Comparison of ENCODE assay signal across 16 cellular contexts in genomic region chr1:3707939-3708328, GRCh38. TPM values are rescaled to one million over a fixed set of nuclear protein-coding genes. Genes with fewer than 3 reads are reported as not detected.
DNase-seq lines count a peak whose midpoint lies in the region; ATAC-seq and TF ChIP-seq lines count a peak whose summit lies in the region.
"Had no signal": no experiment of that assay in that cellular context is flagged by ENCODE, and none has a peak within 500 bp of the region (broad histone marks: within the 10 kb centered on the region; RNA-seq: fewer than 3 reads in every experiment).

No MANE protein-coding gene starts in this region.

- intact Hi-C loops in activated CD4-positive, alpha-beta memory T cell treated with anti-CD3 and anti-CD28 coated beads for 36 hours (cut with micrococcal nuclease), result no loop called here

- no peak overlapping the region for H3K27ac Mint-ChIP-seq in neural progenitor cell
- no peak overlapping the region for H3K27ac Mint-ChIP-seq in activated CD4-positive, alpha-beta memory T cell treated with anti-CD3 and anti-CD28 coated beads for 36 hours
- H3K27ac Mint-ChIP-seq in naive thymus-derived CD8-positive, alpha-beta T cell, result no peak overlapping the region
- H3K27ac Mint-ChIP-seq: CD14-positive monocyte had no signal

- H3K9me3 ChIP-seq in esophagus (ENCODE audit: control insufficient read depth in 2 of 2, insufficient read depth in 1 of 2, low read depth in 1 of 2, low read length in 1 of 2) (no peaks in the 10 kb centered on the region), neural progenitor cell (ENCODE audit: low read depth) (no peaks in the 10 kb centered on the region)
- H3K9me3 ChIP-seq: SJSA1 had no signal

- no peak overlapping the region for H3K4me3 Mint-ChIP-seq in neural progenitor cell
- H3K4me3 Mint-ChIP-seq in activated CD4-positive, alpha-beta memory T cell treated with anti-CD3 and anti-CD28 coated beads for 36 hours, result no peak overlapping the region
- H3K4me3 Mint-ChIP-seq in naive thymus-derived CD8-positive, alpha-beta T cell, result no peak overlapping the region

- WGBS in esophagus, 2 donors, result 45 to 50% methylated on average over 11 of the region's 11 CpGs

- ATAC-seq in naive thymus-derived CD8-positive, alpha-beta T cell, result no peak
- ATAC-seq: K562 had no signal

- no peak overlapping the region for H3K9ac ChIP-seq in neural progenitor cell

- no peak overlapping the region for H2AFZ ChIP-seq in neural progenitor cell (replicated peaks)

- H3K36me3 ChIP-seq in esophagus (ENCODE audit: control insufficient read depth in 2 of 2, insufficient read depth in 2 of 2, low read length in 1 of 2), result no peaks in the 10 kb centered on the region
- no peaks in the 10 kb centered on the region for H3K36me3 ChIP-seq in neural progenitor cell
- H3K36me3 ChIP-seq: SJSA1 had no signal

- peak overlapping the region; percentile 38 to 48 for H3K4me3 ChIP-seq in esophagus (ENCODE audit: low read depth in 1 of 2, low read length in 2 of 2)
- H3K4me3 ChIP-seq in neural progenitor cell, result peak overlapping the region; percentile 1
- H3K4me3 ChIP-seq: K562, SJSA1 had no signal

- CTCF ChIA-PET in RWPE1 (lab: Yijun Ruan, JAX), result interaction anchor here (1.1 kb wide), 1 partner anchor 13 kb away, joined by 3 read pairs; no protein-coding TSS in a partner anchor
- CTCF ChIA-PET in activated CD4-positive, alpha-beta memory T cell treated with anti-CD3 and anti-CD28 coated beads for 36 hours (lab: Charles Lee), result no interaction called here

- H3K36me3 Mint-ChIP-seq in neural progenitor cell, result no peaks in the 10 kb centered on the region
- no peaks in the 10 kb centered on the region for H3K36me3 Mint-ChIP-seq in activated CD4-positive, alpha-beta memory T cell treated with anti-CD3 and anti-CD28 coated beads for 36 hours
- H3K36me3 Mint-ChIP-seq in naive thymus-derived CD8-positive, alpha-beta T cell, result no peaks in the 10 kb centered on the region
- H3K36me3 Mint-ChIP-seq: CD14-positive monocyte had no signal

- peaks cover 28 to 68% of the 10 kb centered on the region in 2 donors for H3K4me1 ChIP-seq in esophagus (ENCODE audit: control insufficient read depth in 2 of 2, insufficient read depth in 2 of 2, low read length in 1 of 2)
- H3K4me1 ChIP-seq in neural progenitor cell, result peaks cover 35% of the 10 kb centered on the region
- H3K4me1 ChIP-seq: SJSA1 had no signal

- peaks cover 8% of the 10 kb centered on the region for H4K20me1 ChIP-seq in neural progenitor cell (ENCODE audit: low read depth)

- peaks cover 24% of the 10 kb centered on the region for H3K27me3 Mint-ChIP-seq in neural progenitor cell (ENCODE audit: insufficient read depth, low read depth)
- peaks cover 20% of the 10 kb centered on the region for H3K27me3 Mint-ChIP-seq in activated CD4-positive, alpha-beta memory T cell treated with anti-CD3 and anti-CD28 coated beads for 36 hours
- peaks cover 3 to 36% (median 17%) of the 10 kb centered on the region in 5 donors for H3K27me3 Mint-ChIP-seq in naive thymus-derived CD8-positive, alpha-beta T cell

- no peak for DNase-seq in RWPE1 (ENCODE audit: low spot score)
- DNase-seq in neural progenitor cell (ENCODE audit: low spot score), result no peak
- no peak for DNase-seq in activated CD4-positive, alpha-beta memory T cell treated with anti-CD3 and anti-CD28 coated beads for 36 hours
- DNase-seq in NCI-H187 (lab: John Stamatoyannopoulos, UW), result no peak
- no peak for DNase-seq in MV-4-11 (lab: John Stamatoyannopoulos, UW)
- no peak for DNase-seq in naive thymus-derived CD8-positive, alpha-beta T cell
- DNase-seq: AML-193, DMS79, HCEC 1CT, NCI-H1930, NCI-H345, NCI-H524 treated with DMSO at 0.1 percent for 48 hours had no signal

- peaks cover 32% of the 10 kb centered on the region for H3K4me1 Mint-ChIP-seq in neural progenitor cell
- H3K4me1 Mint-ChIP-seq in activated CD4-positive, alpha-beta memory T cell treated with anti-CD3 and anti-CD28 coated beads for 36 hours (ENCODE audit: low read depth), result peaks cover 4% of the 10 kb centered on the region
- peaks cover 2 to 9% (median 7%) of the 10 kb centered on the region in 4 donors for H3K4me1 Mint-ChIP-seq in naive thymus-derived CD8-positive, alpha-beta T cell

- H3K79me2 ChIP-seq in neural progenitor cell (ENCODE audit: low read depth), result no peaks in the 10 kb centered on the region

- H3K9me3 Mint-ChIP-seq in neural progenitor cell, result no peaks in the 10 kb centered on the region
- H3K9me3 Mint-ChIP-seq in activated CD4-positive, alpha-beta memory T cell treated with anti-CD3 and anti-CD28 coated beads for 36 hours, result no peaks in the 10 kb centered on the region
- no peaks in the 10 kb centered on the region for H3K9me3 Mint-ChIP-seq in naive thymus-derived CD8-positive, alpha-beta T cell
- H3K9me3 Mint-ChIP-seq: CD14-positive monocyte had no signal

- POLR2A ChIA-PET in RWPE1 (lab: Yijun Ruan, JAX; ENCODE audit: low non-redundant PET), result no interaction called here
- POLR2A ChIA-PET in activated CD4-positive, alpha-beta memory T cell treated with anti-CD3 and anti-CD28 coated beads for 36 hours (lab: Charles Lee), result no interaction called here
- POLR2A ChIA-PET in naive thymus-derived CD8-positive, alpha-beta T cell (lab: Charles Lee), result no interaction called here

- H3K27ac ChIP-seq in RWPE1, result peak overlapping the region; percentile 100
- H3K27ac ChIP-seq in esophagus (ENCODE audit: low read depth in 2 of 2, low read length in 1 of 2), result peak overlapping the region in 1 of 2 donors; percentile 15
- no peak overlapping the region for H3K27ac ChIP-seq in neural progenitor cell
- H3K27ac ChIP-seq: SJSA1 had no signal

- no peaks in the 10 kb centered on the region for H3K27me3 ChIP-seq in esophagus (ENCODE audit: control insufficient read depth in 1 of 2, insufficient read depth in 2 of 2, low read length in 2 of 2)
- H3K27me3 ChIP-seq in neural progenitor cell, result peaks cover 23% of the 10 kb centered on the region
- H3K27me3 ChIP-seq: SJSA1 had no signal

- TF ChIP-seq CTCF in RWPE1 (conservative IDR thresholded peaks at IDR 0.05; ENCODE audit: low read depth), result no peak
- TF ChIP-seq CTCF in neural progenitor cell (IDR thresholded peaks at IDR 0.05), result no peak

- H3K4me2 ChIP-seq in neural progenitor cell, result peak overlapping the region; percentile 75

- H3F3A ChIP-seq in neural progenitor cell (ENCODE audit: low read depth), result peaks cover 5% of the 10 kb centered on the region

RNA-seq across cellular contexts. Expression of gene CCDC27, which starts 44.3 kb away (rescaled TPM):
- polyA plus RNA-seq in esophagus, result not detected
- not detected in 2 replicates for total RNA-seq in neural progenitor cell (ENCODE audit: low replicate concordance)
- total RNA-seq in activated CD4-positive, alpha-beta memory T cell treated with anti-CD3 and anti-CD28 coated beads for 36 hours, result not detected
- total RNA-seq in naive thymus-derived CD8-positive, alpha-beta T cell, result not detected
- polyA plus RNA-seq in naive thymus-derived CD8-positive, alpha-beta T cell, result not detected
- total RNA-seq: SJSA1 had no signal
- polyA plus RNA-seq: CD14-positive monocyte had no signal

RNA-seq across cellular contexts. Expression of gene TP73, which starts 55.6 kb away (rescaled TPM):
- polyA plus RNA-seq in esophagus, result 1 to 10 TPM; 3.5 to 6.0 TPM
- total RNA-seq in neural progenitor cell (ENCODE audit: low replicate concordance), result 0.31 TPM in 1 of 2 replicates, not detected in the other
- total RNA-seq in activated CD4-positive, alpha-beta memory T cell treated with anti-CD3 and anti-CD28 coated beads for 36 hours, result under 1 TPM; 0.62 to 0.65 TPM
- not detected for total RNA-seq in naive thymus-derived CD8-positive, alpha-beta T cell
- polyA plus RNA-seq in naive thymus-derived CD8-positive, alpha-beta T cell, result under 1 TPM in 2 of 3 donors, not detected in 1; 0.04 to 0.06 TPM

RNA-seq across cellular contexts. Expression of gene WRAP73, which starts 58.0 kb away (rescaled TPM):
- 10 to 100 TPM; 13.6 to 16.4 TPM for polyA plus RNA-seq in esophagus
- total RNA-seq in neural progenitor cell (ENCODE audit: low replicate concordance), result 12.0 and 18.8 TPM in 2 replicates
- 10 to 100 TPM; 34.5 to 34.6 TPM for total RNA-seq in activated CD4-positive, alpha-beta memory T cell treated with anti-CD3 and anti-CD28 coated beads for 36 hours
- total RNA-seq in naive thymus-derived CD8-positive, alpha-beta T cell, result 10 to 100 TPM; 37.4 to 46.8 TPM
- polyA plus RNA-seq in naive thymus-derived CD8-positive, alpha-beta T cell, result 10 to 100 TPM; 26.3 to 32.1 (median 26.4) TPM
